30 cellular contexts compared by ENCODE assay signal in genomic region chr15:65651042-65651322, GRCh38.
"Had no signal": no experiment of that assay in that cellular context is flagged by ENCODE, and none has a peak within 500 bp of the region (broad histone marks: within the 10 kb centered on the region; RNA-seq: fewer than 3 reads in every experiment).

No MANE protein-coding gene starts in this region.

- H3K9me3 ChIP-seq: adrenal gland, body of pancreas, colonic mucosa had no signal

- H3K4me3 ChIP-seq: adrenal gland, body of pancreas, cardiac muscle cell, colonic mucosa had no signal

- H3K4me1 ChIP-seq: adrenal gland, body of pancreas, colonic mucosa had no signal

- H3K27ac ChIP-seq: adrenal gland, body of pancreas, cardiac muscle cell, colonic mucosa had no signal

- ATAC-seq: activated naive CD4-positive, alpha-beta T cell treated with anti-CD3 and anti-CD28 coated beads, Interleukin-2, amount 50 U/mL, for 72 hours; activated naive CD8-positive, alpha-beta T cell treated with anti-CD3 and anti-CD28 coated beads, Interleukin-2, amount 50 U/mL, for 24 hours; activated T-cell treated with anti-CD3 and anti-CD28 coated beads, Interleukin-2, amount 50 U/mL, for 72 hours; body of pancreas; esophagus mucosa had no signal

- H3K27me3 Mint-ChIP-seq: activated CD4-positive, alpha-beta memory T cell treated with anti-CD3 and anti-CD28 coated beads, Interleukin-2, amount 10 ng/mL, durations not matched to agents 7 days and 5 days; activated CD4-positive, alpha-beta T cell treated with anti-CD3 and anti-CD28 coated beads, Interleukin-2, amount 10 ng/mL, durations not matched to agents 7 days and 5 days; activated naive CD4-positive, alpha-beta T cell treated with anti-CD3 and anti-CD28 coated beads, Interleukin-2, amount 10 ng/mL, durations not matched to agents 7 days and 5 days; activated naive CD8-positive, alpha-beta T cell treated with anti-CD3 and anti-CD28 coated beads, Interleukin-2, amount 50 U/mL, for 24 hours; activated T-cell treated with anti-CD3 and anti-CD28 coated beads, Interleukin-2, amount 50 U/mL, for 24 hours had no signal

- FAIRE-seq: frontal cortex had no signal

- H3K27me3 ChIP-seq: adrenal gland, body of pancreas, cardiac muscle cell, colonic mucosa had no signal

- H3K4me3 Mint-ChIP-seq: activated CD4-positive, alpha-beta memory T cell treated with anti-CD3 and anti-CD28 coated beads, Interleukin-2, amount 10 ng/mL, durations not matched to agents 7 days and 5 days; activated CD4-positive, alpha-beta T cell treated with anti-CD3 and anti-CD28 coated beads, Interleukin-2, amount 10 ng/mL, durations not matched to agents 7 days and 5 days; activated naive CD4-positive, alpha-beta T cell treated with anti-CD3 and anti-CD28 coated beads, Interleukin-2, amount 10 ng/mL, durations not matched to agents 7 days and 5 days; activated naive CD8-positive, alpha-beta T cell treated with anti-CD3 and anti-CD28 coated beads, Interleukin-2, amount 50 U/mL, for 24 hours; activated T-cell treated with anti-CD3 and anti-CD28 coated beads, Interleukin-2, amount 50 U/mL, for 24 hours; activated T-cell treated with anti-CD3 and anti-CD28 coated beads, Interleukin-2, amount 50 U/mL, for 72 hours; endodermal cell had no signal

- H3K36me3 ChIP-seq: cardiac muscle cell, colonic mucosa had no signal

- H3K4me1 Mint-ChIP-seq: activated naive CD8-positive, alpha-beta T cell treated with anti-CD3 and anti-CD28 coated beads, Interleukin-2, amount 50 U/mL, for 24 hours had no signal

- DNase-seq: activated CD4-positive, alpha-beta memory T cell treated with anti-CD3 and anti-CD28 coated beads, Interleukin-2, amount 10 ng/mL, durations not matched to agents 7 days and 5 days; activated CD4-positive, alpha-beta T cell treated with anti-CD3 and anti-CD28 coated beads for 1 hour; activated CD4-positive, alpha-beta T cell treated with anti-CD3 and anti-CD28 coated beads for 4 hours; activated CD4-positive, alpha-beta T cell treated with anti-CD3 and anti-CD28 coated beads, Interleukin-2, amount 10 ng/mL, durations not matched to agents 7 days and 5 days; activated CD4-positive, alpha-beta T cell treated with anti-CD3 and anti-CD28 coated beads, Interleukin-2, amount 50 U/mL, for 4 hours; activated CD4-positive, CD25-positive, alpha-beta regulatory T cell; activated CD8-positive, alpha-beta memory T cell treated with anti-CD3 and anti-CD28 coated beads, Interleukin-2, amount 50 U/mL, for 48 hours; activated gamma-delta T cell; activated naive CD4-positive, alpha-beta T cell; activated naive CD4-positive, alpha-beta T cell treated with anti-CD3 and anti-CD28 coated beads, Interleukin-2, amount 10 ng/mL, durations not matched to agents 7 days and 5 days; activated naive CD8-positive, alpha-beta T cell treated with anti-CD3 and anti-CD28 coated beads, Interleukin-2, amount 50 U/mL, for 24 hours; activated T-cell treated with anti-CD3 and anti-CD28 coated beads for 4 hours; activated T-cell treated with anti-CD3 and anti-CD28 coated beads, Interleukin-2, amount 50 U/mL, for 24 hours; activated T-cell treated with anti-CD3 and anti-CD28 coated beads, Interleukin-2, amount 50 U/mL, for 72 hours; adrenal gland; amygdala; aorta; body of pancreas; central memory CD4-positive, alpha-beta T cell; cerebellar nuclear complex; colonic mucosa; effector CD8-positive, alpha-beta T cell; endodermal cell; foreskin fibroblast; head of caudate nucleus; T-helper 2 cell had no signal

- H3K9me3 Mint-ChIP-seq: activated CD4-positive, alpha-beta memory T cell treated with anti-CD3 and anti-CD28 coated beads, Interleukin-2, amount 10 ng/mL, durations not matched to agents 7 days and 5 days; activated CD4-positive, alpha-beta T cell treated with anti-CD3 and anti-CD28 coated beads, Interleukin-2, amount 10 ng/mL, durations not matched to agents 7 days and 5 days; activated naive CD4-positive, alpha-beta T cell treated with anti-CD3 and anti-CD28 coated beads, Interleukin-2, amount 10 ng/mL, durations not matched to agents 7 days and 5 days; activated naive CD4-positive, alpha-beta T cell treated with anti-CD3 and anti-CD28 coated beads, Interleukin-2, amount 50 U/mL, for 72 hours; activated naive CD8-positive, alpha-beta T cell treated with anti-CD3 and anti-CD28 coated beads, Interleukin-2, amount 50 U/mL, for 24 hours; activated T-cell treated with anti-CD3 and anti-CD28 coated beads, Interleukin-2, amount 50 U/mL, for 24 hours; activated T-cell treated with anti-CD3 and anti-CD28 coated beads, Interleukin-2, amount 50 U/mL, for 72 hours; endodermal cell had no signal

- H3K27ac Mint-ChIP-seq: activated CD4-positive, alpha-beta memory T cell treated with anti-CD3 and anti-CD28 coated beads, Interleukin-2, amount 10 ng/mL, durations not matched to agents 7 days and 5 days; activated CD4-positive, alpha-beta T cell treated with anti-CD3 and anti-CD28 coated beads, Interleukin-2, amount 10 ng/mL, durations not matched to agents 7 days and 5 days; activated naive CD4-positive, alpha-beta T cell treated with anti-CD3 and anti-CD28 coated beads, Interleukin-2, amount 10 ng/mL, durations not matched to agents 7 days and 5 days; activated naive CD4-positive, alpha-beta T cell treated with anti-CD3 and anti-CD28 coated beads, Interleukin-2, amount 50 U/mL, for 72 hours; activated naive CD8-positive, alpha-beta T cell treated with anti-CD3 and anti-CD28 coated beads, Interleukin-2, amount 50 U/mL, for 24 hours; endodermal cell had no signal
